Comparison of ENCODE assay signal across 1 cellular context in genomic region chr22:46763051-46763705, GRCh38.
TF ChIP-seq lines count a peak whose summit lies in the region.

No MANE protein-coding gene starts in this region.

TF ChIP-seq in GM23338, 12 proteins besides CTCF, POLR2A, EP300 and RAD21 (continued from another document):
- TF ChIP-seq ZNF462 (CRISPR knock-in tag; IDR thresholded peaks at IDR 0.05) = no peak
TF ChIP-seq in GM23338: peak in this region for 0.
